In the genomic region with DNA sequence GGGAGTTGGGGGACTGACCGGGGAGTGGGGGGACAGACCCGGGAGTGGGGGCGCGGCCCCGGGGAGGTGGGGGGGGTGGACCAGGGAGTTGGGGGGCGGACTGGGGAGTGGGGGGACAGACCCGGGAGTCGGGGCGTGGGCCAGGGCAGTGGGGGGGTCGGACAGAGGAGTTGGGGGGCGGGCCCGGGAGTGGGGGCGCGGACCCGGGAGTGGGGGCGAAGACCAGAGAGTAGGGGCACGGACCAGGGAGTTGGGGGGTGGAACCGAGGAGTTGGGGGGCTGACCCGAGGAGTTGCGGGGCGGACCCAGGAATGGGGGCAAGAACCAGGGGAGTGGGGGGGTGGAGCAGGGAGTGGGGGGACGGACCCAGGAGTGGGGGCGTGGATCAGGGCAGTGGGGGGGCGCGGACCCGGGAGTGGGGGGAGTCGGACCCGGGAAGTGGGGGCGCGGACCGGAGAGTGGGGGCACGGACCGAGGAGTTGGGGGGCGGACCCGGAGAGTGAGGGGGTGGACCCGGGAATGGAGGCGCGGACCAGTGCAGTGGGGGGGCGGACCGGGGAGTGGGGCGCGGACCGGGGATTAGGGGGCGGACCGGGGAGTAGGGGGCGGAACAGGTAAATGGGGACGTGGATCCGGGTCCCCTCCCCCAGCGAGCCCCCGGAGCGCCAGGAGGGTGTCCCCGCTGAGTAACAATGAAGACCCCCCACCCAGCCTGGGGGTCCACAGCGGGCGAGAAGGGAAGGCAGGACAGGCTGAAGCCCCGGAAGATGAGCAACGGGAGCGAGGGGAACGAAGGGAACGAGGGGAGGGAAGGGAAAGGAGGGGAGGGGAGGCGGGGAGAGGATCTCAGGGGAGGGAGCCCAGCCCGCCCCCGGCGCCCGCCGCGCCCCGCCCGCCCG, we compare ENCODE assay signal across 8 cellular contexts. TPM values are rescaled to one million over a fixed set of nuclear protein-coding genes. Genes with fewer than 3 reads are reported as not detected.
DNase-seq lines count a peak whose midpoint lies in the region; ATAC-seq and TF ChIP-seq lines count a peak whose summit lies in the region.

No MANE protein-coding gene starts in this region.

- H3K4me1 Mint-ChIP-seq in naive B cell: peaks cover 24 to 51% (median 32%) of the 10 kb centered on the region in 3 donors

- ATAC-seq in naive B cell (ENCODE audit: low read depth in 2 of 2): peak; percentile 3
- no peak for ATAC-seq in GM18520 (IDR thresholded peaks at IDR 0.05; ENCODE audit: unreplicated experiment)
- ATAC-seq in GM21717 (IDR thresholded peaks at IDR 0.05; ENCODE audit: unreplicated experiment): no peak

- peak overlapping the region; percentile 53 for H3K4me2 ChIP-seq in OCI-LY1 (ENCODE audit: low read length)

- DNase-seq in GM10266 (ENCODE audit: extremely low spot score) (peak; percentile 75), coronary artery (ENCODE audit: low spot score) (no peak), naive B cell (peak; percentile 49), mesenteric fat pad (ENCODE audit: low spot score) (no peak)
- no peak for DNase-seq in central memory CD4-positive, alpha-beta T cell

- H3F3A ChIP-seq in OCI-LY1 (ENCODE audit: insufficient read depth, low read length): peaks cover 3% of the 10 kb centered on the region; the same call in 1 of the 2 replicates

- H3K9me2 ChIP-seq in OCI-LY1 (ENCODE audit: low read depth, low read length): no peaks in the 10 kb centered on the region

- peak overlapping the region; percentile 77 to 95 (median 85) for H3K4me3 Mint-ChIP-seq in naive B cell

- H2AFZ ChIP-seq in OCI-LY1 (ENCODE audit: low read length): no peak overlapping the region

- H3K27ac ChIP-seq in OCI-LY1 (ENCODE audit: low read depth, low read length, poor library complexity, severe bottlenecking) (peak overlapping the region; percentile 58), coronary artery (peak overlapping the region; percentile 55 to 91)

- no peaks in the 10 kb centered on the region for H3K79me2 ChIP-seq in OCI-LY1 (ENCODE audit: insufficient read depth, low read length)

- H3K9ac ChIP-seq in OCI-LY1 (ENCODE audit: low read length): peak overlapping the region; percentile 80

- peaks cover 0 to 6% of the 10 kb centered on the region in 2 donors for H3K36me3 Mint-ChIP-seq in naive B cell

- H3K27me3 ChIP-seq in OCI-LY1 (ENCODE audit: insufficient read depth, low read length): peaks cover 6% of the 10 kb centered on the region; the same call in 1 of the 2 replicates

- peaks cover 40% of the 10 kb centered on the region for H3K4me1 ChIP-seq in OCI-LY1 (ENCODE audit: insufficient read depth, low read length, severe bottlenecking)

- H4K20me1 ChIP-seq in OCI-LY1 (ENCODE audit: insufficient read depth, low read length): no peaks in the 10 kb centered on the region

- H3K36me3 ChIP-seq in OCI-LY1 (ENCODE audit: insufficient read depth, low read length): 0 out of 2 replicates have a peak, but pooled peaks cover 6% of the 10 kb centered on the region

- no peak for TF ChIP-seq CTCF in GM10266 (IDR thresholded peaks at IDR 0.05; ENCODE audit: control insufficient read depth, insufficient read depth, low read depth, missing control alignments)
- no peak for TF ChIP-seq CTCF in OCI-LY1 (IDR thresholded peaks at IDR 0.05; ENCODE audit: low read length)
- TF ChIP-seq CTCF in coronary artery (IDR thresholded peaks at IDR 0.05): no peak

- peak overlapping the region; percentile 42 to 100 (median 82) for H3K27ac Mint-ChIP-seq in naive B cell

- H3K9me3 ChIP-seq in OCI-LY1 (ENCODE audit: low read length): no peaks in the 10 kb centered on the region

- peaks cover 0 to 6% (median 4%) of the 10 kb centered on the region in 3 donors for H3K27me3 Mint-ChIP-seq in naive B cell

- H3K4me3 ChIP-seq in OCI-LY1 (ENCODE audit: low read depth, low read length, poor library complexity, severe bottlenecking): peak overlapping the region; percentile 79
- peak overlapping the region; percentile 76 for H3K4me3 ChIP-seq in coronary artery

- no peaks in the 10 kb centered on the region for H3K9me3 Mint-ChIP-seq in naive B cell

RNA-seq across cellular contexts. Expression of gene R3HDM4, which starts 0.6 kb away (rescaled TPM):
- polyA plus RNA-seq in naive B cell (ENCODE audit: low read depth in 6 of 6): 100 to 1,000 TPM; 162 to 209 (median 175) TPM
- total RNA-seq in mesenteric fat pad: 48.2 TPM

RNA-seq across cellular contexts. Expression of gene KISS1R, which starts 4.7 kb away (rescaled TPM):
- polyA plus RNA-seq in naive B cell (ENCODE audit: low read depth in 6 of 6): under 1 TPM in 4 of 6 donors, not detected in 2; 0.17 to 0.42 (median 0.33) TPM
- total RNA-seq in mesenteric fat pad: not detected

RNA-seq across cellular contexts. Expression of gene ARID3A, which starts 13.4 kb away (rescaled TPM):
- polyA plus RNA-seq in naive B cell (ENCODE audit: low read depth in 6 of 6): 1 to 10 TPM in 1 of 6 donors, under 1 TPM in 5; 0.13 to 1.1 (median 0.59) TPM
- 19.5 TPM for total RNA-seq in mesenteric fat pad

RNA-seq across cellular contexts. Expression of gene RNU6-9, which starts 19.1 kb away (rescaled TPM):
- polyA plus RNA-seq in naive B cell (ENCODE audit: low read depth in 6 of 6): not detected
- not detected for total RNA-seq in mesenteric fat pad

RNA-seq across cellular contexts. Expression of gene MED16, which starts 19.4 kb away (rescaled TPM):
- 10 to 100 TPM; 34.0 to 89.4 (median 51.1) TPM for polyA plus RNA-seq in naive B cell (ENCODE audit: low read depth in 6 of 6)
- 28.8 TPM for total RNA-seq in mesenteric fat pad

Comparison
In these comparisons a context has a peak if more than half of its experiments do, and no peak if none do; other contexts are left out.
1. DNase-seq: peak in GM10266 (single experiment) and naive B cell (single experiment); none in coronary artery (single experiment), central memory CD4-positive, alpha-beta T cell (single experiment) and mesenteric fat pad (single experiment).
2. ATAC-seq: peak in naive B cell (2 of 2); none in GM18520 (single experiment) and GM21717 (single experiment).